Comparison of ENCODE assay signal across 19 cellular contexts in genomic region chr6:44180886-44181285, GRCh38. TPM values are rescaled to one million over a fixed set of nuclear protein-coding genes. Genes with fewer than 3 reads are reported as not detected.
"Had no signal": no experiment of that assay in that cellular context is flagged by ENCODE, and none has a peak within 500 bp of the region (broad histone marks: within the 10 kb centered on the region; RNA-seq: fewer than 3 reads in every experiment).

No MANE protein-coding gene starts in this region.

- H3K27ac ChIP-seq: esophagus muscularis mucosa, heart right ventricle, lower lobe of right lung, thoracic aorta, upper lobe of right lung had no signal

- H3K36me3 ChIP-seq: ascending aorta, esophagus muscularis mucosa, heart right ventricle, lower lobe of right lung, thoracic aorta, upper lobe of right lung had no signal

- DNase-seq: activated B cell treated with CpG ODN at 0.5 μM for 24 hours; activated CD4-positive, alpha-beta memory T cell treated with anti-CD3 and anti-CD28 coated beads for 36 hours; activated CD4-positive, alpha-beta T cell treated with anti-CD3 and anti-CD28 coated beads for 4 hours; activated effector memory CD4-positive, alpha-beta T cell treated with Interleukin-2 at 50 U/mL for 16 hours; activated naive CD4-positive, alpha-beta T cell treated with anti-CD3 and anti-CD28 coated beads, Interleukin-2, amount 10 ng/mL, durations not matched to agents 7 days and 5 days; activated T-cell treated with anti-CD3 and anti-CD28 coated beads, Interleukin-2, amount 50 U/mL, for 4 hours; effector CD8-positive, alpha-beta T cell; heart right ventricle; lower lobe of right lung; nucleus accumbens; stimulated activated naive B cell treated with anti-CD40 and anti-IgM and Interleukin-4, amounts not matched to agents 10 μg/mL and 1 μg/mL and 100 μg/mL, for 72 hours; upper lobe of right lung had no signal

- H3K9me3 ChIP-seq: ascending aorta, esophagus muscularis mucosa, heart right ventricle, lower lobe of right lung, thoracic aorta, upper lobe of right lung had no signal

- FAIRE-seq: endothelial cell of umbilical vein had no signal

- H3K4me1 ChIP-seq: lower lobe of right lung had no signal

- H3K27me3 ChIP-seq: ascending aorta, esophagus muscularis mucosa, heart right ventricle, upper lobe of right lung had no signal

- H3K4me3 ChIP-seq: ascending aorta, esophagus muscularis mucosa, heart right ventricle, lower lobe of right lung, thoracic aorta, upper lobe of right lung had no signal

- ATAC-seq: activated T-cell treated with anti-CD3 and anti-CD28 coated beads, Interleukin-2, amount 50 U/mL, for 4 hours; heart right ventricle; lower lobe of right lung; stimulated activated naive B cell treated with anti-CD40 and anti-IgM and Interleukin-4, amounts not matched to agents 10 μg/mL and 1 μg/mL and 100 μg/mL, for 72 hours; upper lobe of right lung had no signal

RNA-seq across cellular contexts. Expression of gene CAPN11, which starts 22.3 kb away (rescaled TPM):
- total RNA-seq: activated B cell treated with CpG ODN at 0.5 μM for 24 hours; cerebellum; renal cortical epithelial cell; T-helper 2 cell treated with Interferon-gamma antibody and Interleukin-4, amounts not matched to agents 100 ng/mL and 5 ng/mL, for 36 hours; thoracic aorta had no signal

RNA-seq across cellular contexts. Expression of gene MYMX, which starts 35.8 kb away (rescaled TPM):
- total RNA-seq: activated B cell treated with CpG ODN at 0.5 μM for 24 hours; activated CD4-positive, alpha-beta memory T cell treated with anti-CD3 and anti-CD28 coated beads for 36 hours; activated T-cell treated with anti-CD3 and anti-CD28 coated beads, Interleukin-2, amount 50 U/mL, for 4 hours; cerebellum; endothelial cell of umbilical vein; esophagus muscularis mucosa; lower lobe of right lung; renal cortical epithelial cell; T-helper 2 cell treated with Interferon-gamma antibody and Interleukin-4, amounts not matched to agents 100 ng/mL and 5 ng/mL, for 36 hours; thoracic aorta had no signal
